In genomic region chr18:62663731-62664336, GRCh38 we compare ENCODE assay signal across 8 cellular contexts. TPM values are rescaled to one million over a fixed set of nuclear protein-coding genes. Genes with fewer than 3 reads are reported as not detected.
A peak's percentile ranks its signal among the peaks of the same experiment; 100 is the strongest.
DNase-seq lines count a peak whose midpoint lies in the region; ATAC-seq and TF ChIP-seq lines count a peak whose summit lies in the region.

No MANE protein-coding gene starts in this region.

- H3K36me3 ChIP-seq in HCT116 (ENCODE audit: control insufficient read depth in 1 of 2, insufficient read depth in 2 of 2, low read length in 2 of 2) = no peaks in the 10 kb centered on the region
- H3K36me3 ChIP-seq in gastrocnemius medialis = no peaks in the 10 kb centered on the region

- no peak for TF ChIP-seq POLR2A in HCT116 (IDR thresholded peaks at IDR 0.05; ENCODE audit: borderline replicate concordance, extremely low read depth, insufficient read depth, insufficient read length)
- no peak for TF ChIP-seq POLR2A in gastrocnemius medialis (IDR thresholded peaks at IDR 0.05)

- POLR2A ChIA-PET in HCT116 (lab: Charles Lee) = no interaction called here

- H3K27me3 ChIP-seq in HCT116 (ENCODE audit: insufficient read depth, low read length) = no peaks in the 10 kb centered on the region
- H3K27me3 ChIP-seq in gastrocnemius medialis = no peaks in the 10 kb centered on the region

- H3K79me2 ChIP-seq in HCT116 (ENCODE audit: insufficient read depth, low read length) = no peaks in the 10 kb centered on the region

- H3K27ac ChIP-seq in HCT116 (ENCODE audit: low read depth, low read length) (no peak overlapping the region), gastrocnemius medialis (peak overlapping the region in 2 of 4 donors; percentile 13 to 31)

- no peak overlapping the region for H3K4me3 ChIP-seq in HCT116 (replicated peaks in 1 of 2; ENCODE audit: low read depth in 1 of 2, low read length in 2 of 2)
- no peak overlapping the region for H3K4me3 ChIP-seq in gastrocnemius medialis

- no peak overlapping the region for H3K9ac ChIP-seq in HCT116 (ENCODE audit: low read length)

- no peak overlapping the region for H3K4me2 ChIP-seq in HCT116 (ENCODE audit: low read length)

- CTCF ChIA-PET in HCT116 (lab: Charles Lee) = interaction anchor here (1.5 kb wide), 1 partner anchor 51 kb away, joined by 4 read pairs; the partner anchor contains the start of gene PHLPP1

- TF ChIP-seq RAD21 in HCT116 (IDR thresholded peaks at IDR 0.05; ENCODE audit: low read depth) = no peak

- H3K9me2 ChIP-seq in HCT116 (ENCODE audit: insufficient read depth) = no peaks in the 10 kb centered on the region

- in situ Hi-C loops in gastrocnemius medialis (cut with MboI; ENCODE audit: low sequenced_read_pairs in 4 of 4) = no loop called here

- ATAC-seq in GM18502 (IDR thresholded peaks at IDR 0.05; ENCODE audit: poor library complexity, unreplicated experiment) = peak; percentile 96
- ATAC-seq in HCT116 = no peak
- ATAC-seq in left ventricle myocardium superior = peak; percentile 82
- ATAC-seq in gastrocnemius medialis = no peak

- RAD21 ChIA-PET in HCT116 (lab: Charles Lee; ENCODE audit: low non-redundant PET in 1 of 2, low total read pairs in 2 of 2, uncharacterized antibody in 2 of 2, unreplicated experiment in 2 of 2) = no interaction called here

- no peak for TF ChIP-seq CTCF in HCT116 (IDR thresholded peaks at IDR 0.05 in 2 of 3, conservative IDR thresholded peaks at IDR 0.05 in 1 of 3; ENCODE audit: borderline replicate concordance in 1 of 3, insufficient read depth in 1 of 3, low read depth in 2 of 3, low read length in 2 of 3)
- no peak for TF ChIP-seq CTCF in gastrocnemius medialis (IDR thresholded peaks at IDR 0.05 in 4 of 5, conservative IDR thresholded peaks at IDR 0.05 in 1 of 5)

- no peak for DNase-seq in HCT116 (ENCODE audit: low read depth, low spot score)
- DNase-seq in NCI-H69 (lab: John Stamatoyannopoulos, UW) = peak; percentile 69
- DNase-seq in left ventricle myocardium superior = no peak
- no peak for DNase-seq in MV-4-11 (lab: John Stamatoyannopoulos, UW)
- DNase-seq in activated CD8-positive, alpha-beta memory T cell treated with anti-CD3 and anti-CD28 coated beads, Interleukin-2, amount 50 U/mL, for 48 hours = no peak
- no peak for DNase-seq in stimulated activated CD4-positive, alpha-beta T cell treated with anti-CD3 and anti-CD28 coated beads, Interleukin-2, amount 100 ng/mL, for 24 hours
- DNase-seq in gastrocnemius medialis = no peak

- intact Hi-C loops in HCT116 (cut with micrococcal nuclease) = no loop called here
- intact Hi-C loops in left ventricle myocardium superior (cut with micrococcal nuclease) = no loop called here
- intact Hi-C loops in gastrocnemius medialis (cut with DNase I; ENCODE audit: low total_unique reads) = no loop called here

- H2AFZ ChIP-seq in HCT116 (ENCODE audit: low read depth, low read length, poor library complexity, severe bottlenecking) = peak overlapping the region; percentile 35

- H4K20me1 ChIP-seq in HCT116 (ENCODE audit: insufficient read depth) = no peaks in the 10 kb centered on the region

- H3K4me1 ChIP-seq in HCT116 (ENCODE audit: control insufficient read depth in 1 of 2, insufficient read depth in 2 of 2, low read length in 2 of 2) = peaks cover 0 to 6% of the 10 kb centered on the region in 2 experiments; a peak in 1 of 4 replicates
- no peaks in the 10 kb centered on the region for H3K4me1 ChIP-seq in gastrocnemius medialis

- H3K9me3 ChIP-seq in HCT116 (ENCODE audit: control insufficient read depth in 1 of 2, insufficient read depth in 1 of 2, low read depth in 1 of 2, low read length in 2 of 2) = no peaks in the 10 kb centered on the region
- no peaks in the 10 kb centered on the region for H3K9me3 ChIP-seq in gastrocnemius medialis

- BruUV-seq in HCT116 (replicated peaks; lab: Mats Ljungman, UMichigan) = no TSS peak

TF ChIP-seq in HCT116, 20 proteins besides CTCF, POLR2A, EP300 and RAD21:
- no peak for TF ChIP-seq SP1 (IDR thresholded peaks at IDR 0.05; ENCODE audit: low read depth)
- no peak for TF ChIP-seq CBX3 (IDR thresholded peaks at IDR 0.05; ENCODE audit: low read depth)
- TF ChIP-seq JUND (IDR thresholded peaks at IDR 0.05) = no peak
- no peak for TF ChIP-seq CEBPB (IDR thresholded peaks at IDR 0.05; ENCODE audit: low read depth)
- no peak for TF ChIP-seq SIN3A (IDR thresholded peaks at IDR 0.05; ENCODE audit: low read depth)
- no peak for TF ChIP-seq TCF7L2 (IDR thresholded peaks at IDR 0.05; ENCODE audit: borderline replicate concordance, extremely low read depth, insufficient read depth, insufficient read length)
- no peak for TF ChIP-seq FOSL1 (IDR thresholded peaks at IDR 0.05; ENCODE audit: low read depth)
- TF ChIP-seq ZNF274 (IDR thresholded peaks at IDR 0.05; ENCODE audit: low read depth, low read length) = no peak
- no peak for TF ChIP-seq EZH2phosphoT487 (IDR thresholded peaks at IDR 0.05; ENCODE audit: borderline replicate concordance)
- TF ChIP-seq ZFX (IDR thresholded peaks at IDR 0.05) = no peak
- no peak for TF ChIP-seq ZBTB33 (IDR thresholded peaks at IDR 0.05; ENCODE audit: extremely low read depth, insufficient replicate concordance, low read length)
- no peak for TF ChIP-seq ELF1 (IDR thresholded peaks at IDR 0.05; ENCODE audit: borderline replicate concordance, low read depth)
- no peak for TF ChIP-seq YY1 (IDR thresholded peaks at IDR 0.05; ENCODE audit: extremely low read depth, insufficient replicate concordance, low read depth, low read length)
- no peak for TF ChIP-seq REST (IDR thresholded peaks at IDR 0.05; ENCODE audit: low read depth)
- TF ChIP-seq SRF (IDR thresholded peaks at IDR 0.05; ENCODE audit: low read depth) = no peak
- TF ChIP-seq ATF3 (IDR thresholded peaks at IDR 0.05) = no peak
- no peak for TF ChIP-seq EGR1 (IDR thresholded peaks at IDR 0.05; ENCODE audit: low read depth)
- no peak for TF ChIP-seq EZH2 (IDR thresholded peaks at IDR 0.05)
- no peak for TF ChIP-seq MAX (IDR thresholded peaks at IDR 0.05)

RNA-seq across cellular contexts. Expression of gene PHLPP1, which starts 51.5 kb away (rescaled TPM):
- 14.7 TPM for total RNA-seq in HCT116 (2021; ENCODE audit: unreplicated experiment)
- 6.7 TPM in 2 replicates for polyA plus RNA-seq in HCT116 (2012)
- 5.9 TPM for total RNA-seq in left ventricle myocardium superior
- 1 to 10 TPM; 5.5 to 9.7 (median 8.0) TPM for total RNA-seq in gastrocnemius medialis

Comparison
In these comparisons a context has a peak if more than half of its experiments do, and no peak if none do; other contexts are left out.
1. ATAC-seq: peak in GM18502 (single experiment) and left ventricle myocardium superior (single experiment); none in HCT116 (single experiment) and gastrocnemius medialis (0 of 2).